ENCODE assay signal across 21 cellular contexts in the genomic region with DNA sequence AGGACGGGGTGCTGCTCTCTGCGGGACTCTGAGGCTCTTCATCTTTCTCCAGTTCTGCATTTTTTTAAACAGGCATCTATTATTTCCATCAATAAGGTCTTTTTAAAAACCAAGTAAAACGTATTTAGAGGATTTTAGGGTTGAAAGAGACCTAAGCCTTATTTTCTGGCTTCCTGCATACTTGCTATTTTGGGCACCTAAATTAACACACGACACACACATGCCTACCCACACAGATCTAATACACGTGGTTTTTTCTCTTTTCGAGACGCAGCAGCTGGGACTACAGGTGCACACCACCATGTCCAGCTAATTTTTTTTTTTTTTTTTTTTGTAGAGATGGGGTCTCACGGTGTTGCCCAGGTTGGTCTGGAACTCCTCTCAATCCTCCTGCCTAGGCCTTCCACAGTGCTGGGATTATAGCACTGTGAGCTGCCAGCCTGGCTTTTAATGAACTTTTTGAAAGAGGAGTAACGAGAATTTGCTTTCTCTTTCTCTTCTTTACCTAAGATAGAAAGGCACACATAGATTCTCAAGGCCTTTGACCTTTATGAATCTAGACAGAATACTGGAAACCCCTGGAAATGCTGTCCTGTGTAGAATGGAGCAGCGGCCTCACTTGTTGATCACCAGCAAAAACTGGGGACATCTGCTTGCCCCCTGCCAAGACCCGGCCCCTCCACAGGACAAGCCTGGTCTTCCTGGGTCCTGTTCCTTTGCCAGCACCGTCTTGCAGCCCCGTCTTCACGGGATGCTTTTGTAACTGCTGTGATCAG. TPM values are rescaled to one million over a fixed set of nuclear protein-coding genes. Genes with fewer than 3 reads are reported as not detected.
DNase-seq lines count a peak whose midpoint lies in the region; ATAC-seq, FAIRE-seq and TF ChIP-seq lines count a peak whose summit lies in the region.
"Had no signal": no experiment of that assay in that cellular context is flagged by ENCODE, and none has a peak within 500 bp of the region (broad histone marks: within the 10 kb centered on the region; RNA-seq: fewer than 3 reads in every experiment).

No MANE protein-coding gene starts in this region.

- no peaks in the 10 kb centered on the region for H3K9me3 ChIP-seq in naive thymus-derived CD4-positive, alpha-beta T cell (ENCODE audit: control insufficient read depth in 2 of 3, low read length in 3 of 3)
- no peaks in the 10 kb centered on the region for H3K9me3 ChIP-seq in pancreas
- H3K9me3 ChIP-seq: ascending aorta had no signal

- peak overlapping the region; percentile 34 for H3K27ac Mint-ChIP-seq in activated CD8-positive, alpha-beta T cell treated with anti-CD3 and anti-CD28 coated beads for 36 hours
- H3K27ac Mint-ChIP-seq in naive thymus-derived CD4-positive, alpha-beta T cell, result peak overlapping the region; percentile 53 to 93 (median 84)

- POLR2A ChIA-PET in activated CD8-positive, alpha-beta T cell treated with anti-CD3 and anti-CD28 coated beads for 36 hours (lab: Charles Lee), result interaction anchor here (0.6 to 2.7 kb wide), 5 partner anchors 14 to 262 kb away, joined by 3 to 11 read pairs (median 10); partner anchors contain the start of genes ANKS3, CDIP1, DNAAF8 and ZNF500
- POLR2A ChIA-PET in naive thymus-derived CD4-positive, alpha-beta T cell (lab: Charles Lee), result interaction anchor here (1.0 kb wide), 1 partner anchor 40 kb away, joined by 3 read pairs; no protein-coding TSS in a partner anchor

- H3K36me3 ChIP-seq in naive thymus-derived CD4-positive, alpha-beta T cell (ENCODE audit: control insufficient read depth in 2 of 3, insufficient read depth in 3 of 3, low read length in 3 of 3), result peaks cover 0 to 26% (median 2%) of the 10 kb centered on the region in 3 experiments
- peaks cover 3 to 18% (median 6%) of the 10 kb centered on the region in 3 donors for H3K36me3 ChIP-seq in pancreas

- peaks cover 0 to 15% of the 10 kb centered on the region in 2 donors for H3K4me1 ChIP-seq in naive thymus-derived CD4-positive, alpha-beta T cell (ENCODE audit: control insufficient read depth in 2 of 2, insufficient read depth in 2 of 2, low read length in 2 of 2)
- no peaks in the 10 kb centered on the region for H3K4me1 ChIP-seq in pancreas

- ATAC-seq in activated CD4-positive, CD25-positive, alpha-beta regulatory T cell treated with anti-CD3 and anti-CD28 coated beads, Interleukin-2, amount 50 U/mL, for 24 hours, result peak; percentile 17 to 25
- peak; percentile 40 for ATAC-seq in activated CD8-positive, alpha-beta T cell treated with anti-CD3 and anti-CD28 coated beads for 36 hours
- no peak for ATAC-seq in naive thymus-derived CD4-positive, alpha-beta T cell
- ATAC-seq in pancreas, result no peak

- peak overlapping the region; percentile 49 for H3K27ac ChIP-seq in naive thymus-derived CD4-positive, alpha-beta T cell (ENCODE audit: low read depth, low read length)
- no peak overlapping the region for H3K27ac ChIP-seq in pancreas
- H3K27ac ChIP-seq: ascending aorta, SK-N-MC had no signal

- intact Hi-C loops in activated CD8-positive, alpha-beta T cell treated with anti-CD3 and anti-CD28 coated beads for 36 hours (cut with micrococcal nuclease), result no loop called here
- intact Hi-C loops in naive thymus-derived CD4-positive, alpha-beta T cell (cut with micrococcal nuclease), result no loop called here
- intact Hi-C loops in pancreas (cut with DNase I), result no loop called here

- H3K36me3 Mint-ChIP-seq in activated CD8-positive, alpha-beta T cell treated with anti-CD3 and anti-CD28 coated beads for 36 hours (ENCODE audit: low read depth), result peaks cover 3% of the 10 kb centered on the region
- peaks cover 0 to 7% (median 0%) of the 10 kb centered on the region in 5 donors for H3K36me3 Mint-ChIP-seq in naive thymus-derived CD4-positive, alpha-beta T cell

- H3K9me3 Mint-ChIP-seq in activated CD8-positive, alpha-beta T cell treated with anti-CD3 and anti-CD28 coated beads for 36 hours, result no peaks in the 10 kb centered on the region
- H3K9me3 Mint-ChIP-seq in naive thymus-derived CD4-positive, alpha-beta T cell, result no peaks in the 10 kb centered on the region

- no peaks in the 10 kb centered on the region for H3K27me3 Mint-ChIP-seq in activated CD8-positive, alpha-beta T cell treated with anti-CD3 and anti-CD28 coated beads for 36 hours
- no peaks in the 10 kb centered on the region for H3K27me3 Mint-ChIP-seq in naive thymus-derived CD4-positive, alpha-beta T cell

- H3K4me3 ChIP-seq in naive thymus-derived CD4-positive, alpha-beta T cell (ENCODE audit: low read length), result no peak overlapping the region
- no peak overlapping the region for H3K4me3 ChIP-seq in pancreas
- H3K4me3 ChIP-seq: ascending aorta, SK-N-MC, smooth muscle cell had no signal

- no peaks in the 10 kb centered on the region for H3K27me3 ChIP-seq in naive thymus-derived CD4-positive, alpha-beta T cell (ENCODE audit: control insufficient read depth in 2 of 2, insufficient read depth in 2 of 2, low read length in 2 of 2)
- no peaks in the 10 kb centered on the region for H3K27me3 ChIP-seq in pancreas
- H3K27me3 ChIP-seq: ascending aorta had no signal

- peaks cover 22% of the 10 kb centered on the region for H3K4me1 Mint-ChIP-seq in activated CD8-positive, alpha-beta T cell treated with anti-CD3 and anti-CD28 coated beads for 36 hours (ENCODE audit: low read depth)
- H3K4me1 Mint-ChIP-seq in naive thymus-derived CD4-positive, alpha-beta T cell, result peaks cover 11 to 45% (median 18%) of the 10 kb centered on the region in 7 donors

- WGBS in pancreas, 2 donors, result 82 to 88% methylated on average over 14 of the region's 14 CpGs

- no peak for DNase-seq in activated CD4-positive, CD25-positive, alpha-beta regulatory T cell (lab: John Stamatoyannopoulos, UW)
- peak; percentile 43 for DNase-seq in GM10266 (ENCODE audit: extremely low spot score)
- no peak for DNase-seq in activated CD8-positive, alpha-beta T cell treated with anti-CD3 and anti-CD28 coated beads for 36 hours
- DNase-seq in naive thymus-derived CD4-positive, alpha-beta T cell, result peak in 1 of 9 donors; percentile 24
- no peak for DNase-seq in pancreas
- no peak for DNase-seq in stimulated activated CD4-positive, alpha-beta T cell treated with anti-CD3 and anti-CD28 coated beads, Interleukin-12 subunit alpha, Interleukin-12 subunit beta, amount 100 ng/mL, for 4 hours
- no peak for DNase-seq in urothelium cell line (ENCODE audit: low spot score)
- DNase-seq: cortex of kidney, erythroblast, mesendoderm, NCI-H187 treated with DMSO at 0.1 percent for 48 hours, NCI-H510A, OCI-M1 had no signal

- TF ChIP-seq CTCF in GM10266 (IDR thresholded peaks at IDR 0.05; ENCODE audit: control insufficient read depth, insufficient read depth, low read depth, missing control alignments), result no peak
- TF ChIP-seq CTCF in activated CD8-positive, alpha-beta T cell treated with anti-CD3 and anti-CD28 coated beads for 36 hours (IDR thresholded peaks at IDR 0.05), result no peak
- TF ChIP-seq CTCF in pancreas (IDR thresholded peaks at IDR 0.05), result no peak

- H3K4me3 Mint-ChIP-seq in activated CD8-positive, alpha-beta T cell treated with anti-CD3 and anti-CD28 coated beads for 36 hours, result no peak overlapping the region
- peak overlapping the region in 7 of 10 donors; percentile 57 to 83 (median 70) for H3K4me3 Mint-ChIP-seq in naive thymus-derived CD4-positive, alpha-beta T cell

- CTCF ChIA-PET in activated CD8-positive, alpha-beta T cell treated with anti-CD3 and anti-CD28 coated beads for 36 hours (lab: Charles Lee), result no interaction called here
- CTCF ChIA-PET in naive thymus-derived CD4-positive, alpha-beta T cell (lab: Charles Lee), result no interaction called here

- no peak for FAIRE-seq in pancreas (lab: Jason Lieb, UNC)
- no peak for FAIRE-seq in urothelium cell line (lab: Jason Lieb, UNC)
- FAIRE-seq: A204.1, islet of Langerhans had no signal

RNA-seq across cellular contexts. Expression of gene DNAAF8, which starts 13.8 kb away (rescaled TPM):
- under 1 TPM; 0.18 to 0.38 TPM for total RNA-seq in activated CD8-positive, alpha-beta T cell treated with anti-CD3 and anti-CD28 coated beads for 36 hours
- total RNA-seq in naive thymus-derived CD4-positive, alpha-beta T cell, result under 1 TPM; 0.11 to 0.57 (median 0.27) TPM
- polyA plus RNA-seq in naive thymus-derived CD4-positive, alpha-beta T cell, result under 1 TPM in 1 of 2 donors, not detected in 1; 0.31 TPM
- 1 to 10 TPM in 1 of 6 donors, under 1 TPM in 5; 0.23 to 1.0 (median 0.58) TPM for total RNA-seq in pancreas
- polyA plus RNA-seq in pancreas, result 1 to 10 TPM in 1 of 2 donors, under 1 TPM in 1; 0.52 to 1.0 TPM
- total RNA-seq: ascending aorta, smooth muscle cell had no signal

RNA-seq across cellular contexts. Expression of gene ANKS3, which starts 14.0 kb away (rescaled TPM):
- total RNA-seq in activated CD8-positive, alpha-beta T cell treated with anti-CD3 and anti-CD28 coated beads for 36 hours, result 10 to 100 TPM; 13.0 to 13.8 TPM
- total RNA-seq in naive thymus-derived CD4-positive, alpha-beta T cell, result 10 to 100 TPM; 17.6 to 32.7 (median 25.3) TPM
- polyA plus RNA-seq in naive thymus-derived CD4-positive, alpha-beta T cell, result 1 to 10 TPM; 4.1 to 8.5 TPM
- total RNA-seq in pancreas, result 10 to 100 TPM in 5 of 6 donors, 1 to 10 TPM in 1; 8.7 to 20.4 (median 11.7) TPM
- 10 to 100 TPM; 56.8 to 69.1 TPM for polyA plus RNA-seq in pancreas

RNA-seq across cellular contexts. Expression of gene ZNF500, which starts 18.9 kb away (rescaled TPM):
- 10 to 100 TPM; 10.9 to 12.8 TPM for total RNA-seq in activated CD8-positive, alpha-beta T cell treated with anti-CD3 and anti-CD28 coated beads for 36 hours
- total RNA-seq in naive thymus-derived CD4-positive, alpha-beta T cell, result 10 to 100 TPM; 13.8 to 43.0 (median 24.7) TPM
- 10 to 100 TPM; 11.0 to 25.7 TPM for polyA plus RNA-seq in naive thymus-derived CD4-positive, alpha-beta T cell
- 10 to 100 TPM in 1 of 6 donors, 1 to 10 TPM in 5; 5.5 to 10.0 (median 7.2) TPM for total RNA-seq in pancreas
- 10 to 100 TPM in 1 of 2 donors, 1 to 10 TPM in 1; 6.5 to 14.1 TPM for polyA plus RNA-seq in pancreas

RNA-seq across cellular contexts. Expression of gene SEPTIN12, which starts 40.1 kb away (rescaled TPM):
- total RNA-seq in activated CD8-positive, alpha-beta T cell treated with anti-CD3 and anti-CD28 coated beads for 36 hours, result not detected
- not detected for total RNA-seq in naive thymus-derived CD4-positive, alpha-beta T cell
- polyA plus RNA-seq in naive thymus-derived CD4-positive, alpha-beta T cell, result not detected
- total RNA-seq in pancreas, result not detected
- 1 to 10 TPM in 1 of 2 donors, not detected in 1; 1.4 TPM for polyA plus RNA-seq in pancreas
- total RNA-seq: ascending aorta, M059J, omental fat pad, smooth muscle cell had no signal
- polyA plus RNA-seq: smooth muscle cell had no signal

RNA-seq across cellular contexts. Expression of gene SMIM22, which starts 47.1 kb away (rescaled TPM):
- not detected for total RNA-seq in activated CD8-positive, alpha-beta T cell treated with anti-CD3 and anti-CD28 coated beads for 36 hours
- total RNA-seq in naive thymus-derived CD4-positive, alpha-beta T cell, result not detected
- polyA plus RNA-seq in naive thymus-derived CD4-positive, alpha-beta T cell, result not detected
- 10 to 100 TPM; 49.2 to 69.1 (median 63.2) TPM for total RNA-seq in pancreas
- 100 to 1,000 TPM; 176 to 367 TPM for polyA plus RNA-seq in pancreas
- total RNA-seq: ascending aorta, M059J, omental fat pad, smooth muscle cell had no signal

Comparison
In these comparisons a context has a peak if more than half of its experiments do, and no peak if none do; other contexts are left out.
1. ATAC-seq: peak in activated CD4-positive, CD25-positive, alpha-beta regulatory T cell treated with anti-CD3 and anti-CD28 coated beads, Interleukin-2, amount 50 U/mL, for 24 hours (2 of 2) and activated CD8-positive, alpha-beta T cell treated with anti-CD3 and anti-CD28 coated beads for 36 hours (single experiment); none in naive thymus-derived CD4-positive, alpha-beta T cell (single experiment) and pancreas (0 of 4).